In the genomic region with DNA sequence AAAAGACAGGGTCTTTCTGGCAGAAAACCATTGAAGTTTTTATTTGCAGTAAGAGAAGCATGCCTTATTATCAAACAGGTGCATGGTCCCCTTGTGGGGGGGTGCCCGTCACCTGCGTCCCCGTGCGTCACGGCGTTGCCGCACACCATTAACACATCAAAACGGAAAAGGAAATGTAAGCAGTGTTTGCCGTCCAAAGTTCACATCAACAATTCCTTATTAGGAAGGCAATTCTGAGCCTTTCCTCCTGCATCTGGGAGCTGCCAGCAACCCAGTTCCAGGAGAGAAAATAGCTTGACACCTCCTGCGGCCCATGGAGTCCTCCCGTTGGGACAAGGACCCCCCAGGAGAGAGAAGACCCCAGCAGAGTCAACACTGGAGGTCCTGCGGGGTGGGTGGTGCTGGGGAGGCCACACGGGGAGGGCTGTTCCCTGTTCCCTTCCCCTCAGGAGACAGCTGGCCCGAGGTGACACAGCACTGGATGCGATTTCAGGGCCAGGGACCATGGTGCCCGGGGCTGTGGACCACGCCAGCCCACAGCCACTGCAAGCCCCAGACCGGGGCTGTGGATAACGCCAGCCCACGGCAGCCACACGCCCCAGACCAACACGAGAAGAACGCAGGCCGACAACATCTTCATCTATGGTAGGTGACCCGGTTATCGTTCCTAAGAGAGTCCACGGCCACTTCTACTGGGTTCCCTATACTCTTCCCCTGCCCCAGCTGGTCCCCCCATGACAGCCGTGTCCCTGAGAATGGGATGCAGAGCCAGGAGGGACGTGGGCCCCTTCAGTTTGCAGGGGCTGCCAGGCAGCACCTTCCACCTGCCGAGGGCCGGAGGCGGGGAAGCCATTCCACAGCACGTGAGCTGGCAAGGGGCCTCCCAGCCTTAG, we compare ENCODE assay signal across 1 cellular context.
TF ChIP-seq lines count a peak whose summit lies in the region.

No MANE protein-coding gene starts in this region.

TF ChIP-seq in K562, 482 proteins besides CTCF, POLR2A, EP300 and RAD21 (continued from another document):
- TF ChIP-seq, protein P1, sequence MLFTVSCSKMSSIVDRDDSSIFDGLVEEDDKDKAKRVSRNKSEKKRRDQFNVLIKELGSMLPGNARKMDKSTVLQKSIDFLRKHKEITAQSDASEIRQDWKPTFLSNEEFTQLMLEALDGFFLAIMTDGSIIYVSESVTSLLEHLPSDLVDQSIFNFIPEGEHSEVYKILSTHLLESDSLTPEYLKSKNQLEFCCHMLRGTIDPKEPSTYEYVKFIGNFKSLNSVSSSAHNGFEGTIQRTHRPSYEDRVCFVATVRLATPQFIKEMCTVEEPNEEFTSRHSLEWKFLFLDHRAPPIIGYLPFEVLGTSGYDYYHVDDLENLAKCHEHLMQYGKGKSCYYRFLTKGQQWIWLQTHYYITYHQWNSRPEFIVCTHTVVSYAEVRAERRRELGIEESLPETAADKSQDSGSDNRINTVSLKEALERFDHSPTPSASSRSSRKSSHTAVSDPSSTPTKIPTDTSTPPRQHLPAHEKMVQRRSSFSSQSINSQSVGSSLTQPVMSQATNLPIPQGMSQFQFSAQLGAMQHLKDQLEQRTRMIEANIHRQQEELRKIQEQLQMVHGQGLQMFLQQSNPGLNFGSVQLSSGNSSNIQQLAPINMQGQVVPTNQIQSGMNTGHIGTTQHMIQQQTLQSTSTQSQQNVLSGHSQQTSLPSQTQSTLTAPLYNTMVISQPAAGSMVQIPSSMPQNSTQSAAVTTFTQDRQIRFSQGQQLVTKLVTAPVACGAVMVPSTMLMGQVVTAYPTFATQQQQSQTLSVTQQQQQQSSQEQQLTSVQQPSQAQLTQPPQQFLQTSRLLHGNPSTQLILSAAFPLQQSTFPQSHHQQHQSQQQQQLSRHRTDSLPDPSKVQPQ (CRISPR knock-in tag; IDR thresholded peaks at IDR 0.05; ENCODE audit: borderline replicate concordance): no peak
- TF ChIP-seq RBM15 (IDR thresholded peaks at IDR 0.05; ENCODE audit: insufficient read depth, low read length) (no peak), DDX20 (tag; IDR thresholded peaks at IDR 0.05; ENCODE audit: low read depth) (no peak)
- TF ChIP-seq, protein P2, sequence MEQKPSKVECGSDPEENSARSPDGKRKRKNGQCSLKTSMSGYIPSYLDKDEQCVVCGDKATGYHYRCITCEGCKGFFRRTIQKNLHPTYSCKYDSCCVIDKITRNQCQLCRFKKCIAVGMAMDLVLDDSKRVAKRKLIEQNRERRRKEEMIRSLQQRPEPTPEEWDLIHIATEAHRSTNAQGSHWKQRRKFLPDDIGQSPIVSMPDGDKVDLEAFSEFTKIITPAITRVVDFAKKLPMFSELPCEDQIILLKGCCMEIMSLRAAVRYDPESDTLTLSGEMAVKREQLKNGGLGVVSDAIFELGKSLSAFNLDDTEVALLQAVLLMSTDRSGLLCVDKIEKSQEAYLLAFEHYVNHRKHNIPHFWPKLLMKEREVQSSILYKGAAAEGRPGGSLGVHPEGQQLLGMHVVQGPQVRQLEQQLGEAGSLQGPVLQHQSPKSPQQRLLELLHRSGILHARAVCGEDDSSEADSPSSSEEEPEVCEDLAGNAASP (IDR thresholded peaks at IDR 0.05): no peak
- TF ChIP-seq, protein P3, sequence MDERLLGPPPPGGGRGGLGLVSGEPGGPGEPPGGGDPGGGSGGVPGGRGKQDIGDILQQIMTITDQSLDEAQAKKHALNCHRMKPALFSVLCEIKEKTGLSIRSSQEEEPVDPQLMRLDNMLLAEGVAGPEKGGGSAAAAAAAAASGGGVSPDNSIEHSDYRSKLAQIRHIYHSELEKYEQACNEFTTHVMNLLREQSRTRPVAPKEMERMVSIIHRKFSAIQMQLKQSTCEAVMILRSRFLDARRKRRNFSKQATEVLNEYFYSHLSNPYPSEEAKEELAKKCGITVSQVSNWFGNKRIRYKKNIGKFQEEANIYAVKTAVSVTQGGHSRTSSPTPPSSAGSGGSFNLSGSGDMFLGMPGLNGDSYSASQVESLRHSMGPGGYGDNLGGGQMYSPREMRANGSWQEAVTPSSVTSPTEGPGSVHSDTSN (CRISPR knock-in tag; IDR thresholded peaks at IDR 0.05; ENCODE audit: low read depth): no peak
- TF ChIP-seq, protein P3 (tag; conservative IDR thresholded peaks at IDR 0.05; ENCODE audit: low read depth): no peak
